Comparison of ENCODE assay signal across 22 cellular contexts in the genomic region with DNA sequence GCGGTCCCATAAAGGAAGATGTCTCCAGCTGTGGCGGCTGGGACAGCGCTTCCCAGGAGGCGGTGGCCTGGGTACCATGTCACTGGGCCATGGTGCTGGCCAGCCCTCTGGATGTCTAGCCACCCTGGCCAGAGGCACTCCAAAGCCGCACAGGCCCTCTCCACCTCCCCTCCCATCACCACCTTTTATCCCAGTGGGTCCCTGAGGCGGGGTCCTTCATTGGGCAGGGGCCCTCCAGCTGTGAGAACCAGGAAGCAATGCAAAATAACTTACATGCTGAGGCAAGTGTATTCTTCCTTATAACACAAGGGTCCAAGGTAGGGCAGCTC.
"Had no signal": no experiment of that assay in that cellular context is flagged by ENCODE, and none has a peak within 500 bp of the region (broad histone marks: within the 10 kb centered on the region; RNA-seq: fewer than 3 reads in every experiment).

No MANE protein-coding gene starts in this region.

- DNase-seq: activated CD4-positive, alpha-beta memory T cell treated with anti-CD3 and anti-CD28 coated beads, Interleukin-2, amount 10 ng/mL, durations not matched to agents 7 days and 5 days; activated CD4-positive, alpha-beta T cell treated with anti-CD3 and anti-CD28 coated beads, Interleukin-2, amount 10 ng/mL, durations not matched to agents 24 days and 14 days; activated gamma-delta T cell treated with Interleukin-2 at 50 U/mL for 16 hours; activated T-cell treated with anti-CD3 and anti-CD28 coated beads, Interleukin-2, amount 50 U/mL, for 72 hours; cortex of kidney; heart right ventricle; left lung; naive thymus-derived CD8-positive, alpha-beta T cell; stimulated activated CD4-positive, alpha-beta T cell treated with anti-CD3 and anti-CD28 coated beads, Interleukin-4, amount 100 ng/mL, for 1 hour; stimulated activated naive CD4-positive, alpha-beta T cell treated with Interleukin-2 at 50 U/mL for 16 hours; T-cell; tibial artery had no signal

- H3K9ac ChIP-seq: neural progenitor cell had no signal

- H3K4me3 Mint-ChIP-seq: activated CD4-positive, alpha-beta memory T cell treated with anti-CD3 and anti-CD28 coated beads, Interleukin-2, amount 10 ng/mL, durations not matched to agents 7 days and 5 days; activated CD4-positive, alpha-beta T cell treated with anti-CD3 and anti-CD28 coated beads, Interleukin-2, amount 10 ng/mL, durations not matched to agents 24 days and 14 days; activated naive CD4-positive, alpha-beta T cell treated with anti-CD3 and anti-CD28 coated beads, Interleukin-2, amount 50 U/mL, for 24 hours; activated T-cell treated with anti-CD3 and anti-CD28 coated beads, Interleukin-2, amount 50 U/mL, for 72 hours; central memory CD8-positive, alpha-beta T cell; naive thymus-derived CD8-positive, alpha-beta T cell; neural progenitor cell; T-cell; T-helper 2 cell treated with Interferon-gamma antibody and Interleukin-4, amounts not matched to agents 5 μg/mL and 100 μg/mL, for 36 hours had no signal

- H3K27ac ChIP-seq: ascending aorta, brain microvascular endothelial cell, epithelial cell of prostate, left lung, neural progenitor cell, tibial artery, VCaP had no signal

- H3K27me3 Mint-ChIP-seq: activated CD4-positive, alpha-beta memory T cell treated with anti-CD3 and anti-CD28 coated beads, Interleukin-2, amount 10 ng/mL, durations not matched to agents 7 days and 5 days; activated naive CD4-positive, alpha-beta T cell treated with anti-CD3 and anti-CD28 coated beads, Interleukin-2, amount 50 U/mL, for 24 hours; central memory CD8-positive, alpha-beta T cell; T-cell had no signal

- H3K27me3 ChIP-seq: ascending aorta, brain microvascular endothelial cell, left lung had no signal

- ATAC-seq: activated CD4-positive, CD25-positive, alpha-beta regulatory T cell treated with anti-CD3 and anti-CD28 coated beads, Interleukin-2, amount 50 U/mL, for 24 hours; activated T-cell treated with anti-CD3 and anti-CD28 coated beads, Interleukin-2, amount 50 U/mL, for 72 hours; naive thymus-derived CD8-positive, alpha-beta T cell; T-cell had no signal

- H3K36me3 ChIP-seq: ascending aorta, brain microvascular endothelial cell, heart right ventricle, left lung, neural progenitor cell, spleen, tibial artery had no signal

- H3K4me1 ChIP-seq: ascending aorta, tibial artery had no signal

- H3K27ac Mint-ChIP-seq: activated CD4-positive, alpha-beta memory T cell treated with anti-CD3 and anti-CD28 coated beads, Interleukin-2, amount 10 ng/mL, durations not matched to agents 7 days and 5 days; activated CD4-positive, alpha-beta T cell treated with anti-CD3 and anti-CD28 coated beads, Interleukin-2, amount 10 ng/mL, durations not matched to agents 24 days and 14 days; activated naive CD4-positive, alpha-beta T cell treated with anti-CD3 and anti-CD28 coated beads, Interleukin-2, amount 50 U/mL, for 24 hours; activated T-cell treated with anti-CD3 and anti-CD28 coated beads, Interleukin-2, amount 50 U/mL, for 72 hours; naive thymus-derived CD8-positive, alpha-beta T cell; neural progenitor cell; T-cell; T-helper 2 cell treated with Interferon-gamma antibody and Interleukin-4, amounts not matched to agents 5 μg/mL and 100 μg/mL, for 36 hours had no signal

- H3K4me3 ChIP-seq: ascending aorta, heart right ventricle, left lung, neural progenitor cell, tibial artery had no signal

- H3K9me3 Mint-ChIP-seq: activated CD4-positive, alpha-beta memory T cell treated with anti-CD3 and anti-CD28 coated beads, Interleukin-2, amount 10 ng/mL, durations not matched to agents 7 days and 5 days; activated CD4-positive, alpha-beta T cell treated with anti-CD3 and anti-CD28 coated beads, Interleukin-2, amount 10 ng/mL, durations not matched to agents 24 days and 14 days; activated naive CD4-positive, alpha-beta T cell treated with anti-CD3 and anti-CD28 coated beads, Interleukin-2, amount 50 U/mL, for 24 hours; activated T-cell treated with anti-CD3 and anti-CD28 coated beads, Interleukin-2, amount 50 U/mL, for 72 hours; central memory CD8-positive, alpha-beta T cell; naive thymus-derived CD8-positive, alpha-beta T cell; neural progenitor cell; T-cell; T-helper 2 cell treated with Interferon-gamma antibody and Interleukin-4, amounts not matched to agents 5 μg/mL and 100 μg/mL, for 36 hours had no signal

- H3K4me1 Mint-ChIP-seq: activated CD4-positive, alpha-beta memory T cell treated with anti-CD3 and anti-CD28 coated beads, Interleukin-2, amount 10 ng/mL, durations not matched to agents 7 days and 5 days; activated CD4-positive, alpha-beta T cell treated with anti-CD3 and anti-CD28 coated beads, Interleukin-2, amount 10 ng/mL, durations not matched to agents 24 days and 14 days; activated naive CD4-positive, alpha-beta T cell treated with anti-CD3 and anti-CD28 coated beads, Interleukin-2, amount 50 U/mL, for 24 hours; central memory CD8-positive, alpha-beta T cell; T-cell had no signal

- H3K9me3 ChIP-seq: ascending aorta, heart right ventricle, left lung, spleen, tibial artery had no signal

- H3K36me3 Mint-ChIP-seq: activated naive CD4-positive, alpha-beta T cell treated with anti-CD3 and anti-CD28 coated beads, Interleukin-2, amount 50 U/mL, for 24 hours; naive thymus-derived CD8-positive, alpha-beta T cell; neural progenitor cell; T-cell had no signal
